In genomic region chr16:75952124-75952523, GRCh38 we compare ENCODE assay signal across 8 cellular contexts.
"Had no signal": no experiment of that assay in that cellular context is flagged by ENCODE, and none has a peak within 500 bp of the region (broad histone marks: within the 10 kb centered on the region; RNA-seq: fewer than 3 reads in every experiment).

No MANE protein-coding gene starts in this region.

- FAIRE-seq: G401.6, GM12878, GM12891, GM12892, GM18507, GM19239 had no signal

- ATAC-seq: GM12878 had no signal

- DNase-seq: GDM1, GF-D8 had no signal

- H3K4me3 ChIP-seq: GM12878 had no signal
